Comparison of ENCODE assay signal across 35 cellular contexts in genomic region chr12:30959778-30960177, GRCh38. TPM values are rescaled to one million over a fixed set of nuclear protein-coding genes. Genes with fewer than 3 reads are reported as not detected.
"Had no signal": no experiment of that assay in that cellular context is flagged by ENCODE, and none has a peak within 500 bp of the region (broad histone marks: within the 10 kb centered on the region; RNA-seq: fewer than 3 reads in every experiment).

No MANE protein-coding gene starts in this region.

- H3K9me3 Mint-ChIP-seq: activated B cell treated with CpG ODN at 0.5 μM for 24 hours; activated CD4-positive, alpha-beta memory T cell treated with anti-CD3 and anti-CD28 coated beads for 36 hours; activated CD4-positive, alpha-beta T cell treated with anti-CD3 and anti-CD28 coated beads, Interleukin-2, amount 10 ng/mL, durations not matched to agents 24 days and 14 days; activated naive CD4-positive, alpha-beta T cell treated with anti-CD3 and anti-CD28 coated beads for 36 hours; activated naive CD4-positive, alpha-beta T cell treated with anti-CD3 and anti-CD28 coated beads, Interleukin-2, amount 50 U/mL, for 24 hours; activated naive CD8-positive, alpha-beta T cell treated with anti-CD3 and anti-CD28 coated beads for 36 hours; activated naive CD8-positive, alpha-beta T cell treated with anti-CD3 and anti-CD28 coated beads, Interleukin-2, amount 50 U/mL, for 24 hours; activated T-helper 1 cell treated with anti-CD3 and anti-CD28 coated beads, Interleukin-12 subunit alpha, Interleukin-12 subunit beta, Interleukin-2, Interleukin-4 antibody, amounts not matched to agents 30 ng/mL and 10 ng/mL and 1 ng/mL, durations not matched to agents 14 hours and 24 hours and 36 hours; activated T-helper 2 cell treated with anti-CD3 and anti-CD28 coated beads, Interferon-gamma antibody, Interleukin-2, Interleukin-4, amounts not matched to agents 10 μg/mL and 5 μg/mL and 100 μg/mL, durations not matched to agents 14 hours and 24 hours and 36 hours; dendritic cell treated with granulocyte-macrophage colony-stimulating factor and Interleukin-4, amounts not matched to agents 40 ng/mL and 50 ng/mL, for 4 days; endodermal cell; T-helper 2 cell treated with Interferon-gamma antibody and Interleukin-4, amounts not matched to agents 5 μg/mL and 100 μg/mL, for 36 hours had no signal

- H3K27ac Mint-ChIP-seq: activated B cell treated with CpG ODN at 0.5 μM for 24 hours; activated CD4-positive, alpha-beta memory T cell treated with anti-CD3 and anti-CD28 coated beads for 36 hours; activated CD4-positive, alpha-beta T cell treated with anti-CD3 and anti-CD28 coated beads for 36 hours; activated CD4-positive, alpha-beta T cell treated with anti-CD3 and anti-CD28 coated beads, Interleukin-2, amount 10 ng/mL, durations not matched to agents 24 days and 14 days; activated CD8-positive, alpha-beta memory T cell treated with anti-CD3 and anti-CD28 coated beads, Interleukin-2, amount 10 ng/mL, durations not matched to agents 7 days and 5 days; activated CD8-positive, alpha-beta T cell treated with anti-CD3 and anti-CD28 coated beads, Interleukin-2, amount 10 ng/mL, durations not matched to agents 7 days and 5 days; activated naive CD4-positive, alpha-beta T cell treated with anti-CD3 and anti-CD28 coated beads for 36 hours; activated naive CD4-positive, alpha-beta T cell treated with anti-CD3 and anti-CD28 coated beads, Interleukin-2, amount 50 U/mL, for 24 hours; activated naive CD8-positive, alpha-beta T cell treated with anti-CD3 and anti-CD28 coated beads for 36 hours; activated naive CD8-positive, alpha-beta T cell treated with anti-CD3 and anti-CD28 coated beads, Interleukin-2, amount 50 U/mL, for 24 hours; activated T-helper 1 cell treated with anti-CD3 and anti-CD28 coated beads, Interleukin-12 subunit alpha, Interleukin-12 subunit beta, Interleukin-2, Interleukin-4 antibody, amounts not matched to agents 30 ng/mL and 10 ng/mL and 1 ng/mL, durations not matched to agents 14 hours and 24 hours and 36 hours; activated T-helper 2 cell treated with anti-CD3 and anti-CD28 coated beads, Interferon-gamma antibody, Interleukin-2, Interleukin-4, amounts not matched to agents 10 μg/mL and 5 μg/mL and 100 μg/mL, durations not matched to agents 14 hours and 24 hours and 36 hours; dendritic cell treated with granulocyte-macrophage colony-stimulating factor and Interleukin-4, amounts not matched to agents 40 ng/mL and 50 ng/mL, for 4 days; endodermal cell; T-helper 17 cell; T-helper 2 cell treated with Interferon-gamma antibody and Interleukin-4, amounts not matched to agents 5 μg/mL and 100 μg/mL, for 36 hours had no signal

- H3K36me3 Mint-ChIP-seq: activated CD4-positive, alpha-beta memory T cell treated with anti-CD3 and anti-CD28 coated beads for 36 hours; activated CD8-positive, alpha-beta memory T cell treated with anti-CD3 and anti-CD28 coated beads, Interleukin-2, amount 10 ng/mL, durations not matched to agents 7 days and 5 days; activated naive CD4-positive, alpha-beta T cell treated with anti-CD3 and anti-CD28 coated beads, Interleukin-2, amount 50 U/mL, for 24 hours; activated naive CD8-positive, alpha-beta T cell treated with anti-CD3 and anti-CD28 coated beads for 36 hours had no signal

- H3K4me3 Mint-ChIP-seq: activated B cell treated with CpG ODN at 0.5 μM for 24 hours; activated CD4-positive, alpha-beta memory T cell treated with anti-CD3 and anti-CD28 coated beads for 36 hours; activated CD4-positive, alpha-beta T cell treated with anti-CD3 and anti-CD28 coated beads for 36 hours; activated CD4-positive, alpha-beta T cell treated with anti-CD3 and anti-CD28 coated beads, Interleukin-2, amount 10 ng/mL, durations not matched to agents 24 days and 14 days; activated CD8-positive, alpha-beta memory T cell treated with anti-CD3 and anti-CD28 coated beads, Interleukin-2, amount 10 ng/mL, durations not matched to agents 7 days and 5 days; activated CD8-positive, alpha-beta T cell treated with anti-CD3 and anti-CD28 coated beads, Interleukin-2, amount 10 ng/mL, durations not matched to agents 7 days and 5 days; activated naive CD4-positive, alpha-beta T cell treated with anti-CD3 and anti-CD28 coated beads for 36 hours; activated naive CD4-positive, alpha-beta T cell treated with anti-CD3 and anti-CD28 coated beads, Interleukin-2, amount 50 U/mL, for 24 hours; activated naive CD8-positive, alpha-beta T cell treated with anti-CD3 and anti-CD28 coated beads for 36 hours; activated naive CD8-positive, alpha-beta T cell treated with anti-CD3 and anti-CD28 coated beads, Interleukin-2, amount 50 U/mL, for 24 hours; activated T-helper 1 cell treated with anti-CD3 and anti-CD28 coated beads, Interleukin-12 subunit alpha, Interleukin-12 subunit beta, Interleukin-2, Interleukin-4 antibody, amounts not matched to agents 30 ng/mL and 10 ng/mL and 1 ng/mL, durations not matched to agents 14 hours and 24 hours and 36 hours; dendritic cell treated with granulocyte-macrophage colony-stimulating factor and Interleukin-4, amounts not matched to agents 40 ng/mL and 50 ng/mL, for 4 days; endodermal cell; T-helper 17 cell; T-helper 2 cell treated with Interferon-gamma antibody and Interleukin-4, amounts not matched to agents 5 μg/mL and 100 μg/mL, for 36 hours had no signal

- ATAC-seq: activated CD4-positive, alpha-beta T cell treated with anti-CD3 and anti-CD28 coated beads for 36 hours; activated CD4-positive, CD25-positive, alpha-beta regulatory T cell treated with anti-CD3 and anti-CD28 coated beads, Interleukin-2, amount 50 U/mL, for 24 hours; activated CD8-positive, alpha-beta memory T cell treated with anti-CD3 and anti-CD28 coated beads, Interleukin-2, amount 10 ng/mL, durations not matched to agents 7 days and 5 days; activated CD8-positive, alpha-beta T cell treated with anti-CD3 and anti-CD28 coated beads, Interleukin-2, amount 10 ng/mL, durations not matched to agents 7 days and 5 days; activated naive CD8-positive, alpha-beta T cell treated with anti-CD3 and anti-CD28 coated beads, Interleukin-2, amount 50 U/mL, for 24 hours; body of pancreas; esophagus mucosa; T-helper 17 cell had no signal

- DNase-seq: activated B cell treated with CpG ODN at 0.5 μM for 24 hours; activated CD4-positive, alpha-beta memory T cell treated with anti-CD3 and anti-CD28 coated beads for 36 hours; activated CD4-positive, alpha-beta T cell treated with anti-CD3 and anti-CD28 coated beads for 36 hours; activated CD4-positive, alpha-beta T cell treated with anti-CD3 and anti-CD28 coated beads, Interleukin-2, amount 10 ng/mL, durations not matched to agents 24 days and 14 days; activated CD8-positive, alpha-beta memory T cell treated with anti-CD3 and anti-CD28 coated beads, Interleukin-2, amount 10 ng/mL, durations not matched to agents 7 days and 5 days; activated CD8-positive, alpha-beta memory T cell treated with anti-CD3 and anti-CD28 coated beads, Interleukin-2, amount 50 U/mL, for 4 hours; activated CD8-positive, alpha-beta T cell treated with anti-CD3 and anti-CD28 coated beads, Interleukin-2, amount 10 ng/mL, durations not matched to agents 7 days and 5 days; activated effector memory CD4-positive, alpha-beta T cell treated with anti-CD3 and anti-CD28 coated beads, Interleukin-2, amount 50 U/mL, for 16 hours; activated naive CD4-positive, alpha-beta T cell treated with anti-CD3 and anti-CD28 coated beads for 36 hours; activated naive CD8-positive, alpha-beta T cell treated with anti-CD3 and anti-CD28 coated beads for 36 hours; activated naive CD8-positive, alpha-beta T cell treated with anti-CD3 and anti-CD28 coated beads, Interleukin-2, amount 50 U/mL, for 24 hours; activated T-cell treated with anti-CD3 and anti-CD28 coated beads, Interleukin-2, amount 50 U/mL, for 1 hour; activated T-cell treated with anti-CD3 and anti-CD28 coated beads, Interleukin-2, amount 50 U/mL, for 48 hours; adrenal gland; amygdala; body of pancreas; central memory CD4-positive, alpha-beta T cell; cerebellar nuclear complex; dorsolateral prefrontal cortex; effector memory CD4-positive, alpha-beta T cell; endodermal cell; foreskin fibroblast; head of caudate nucleus; T-helper 1 cell; T-helper 17 cell; T1000; WERI-Rb-1 had no signal

- H3K4me1 Mint-ChIP-seq: activated B cell treated with CpG ODN at 0.5 μM for 24 hours; activated CD4-positive, alpha-beta T cell treated with anti-CD3 and anti-CD28 coated beads for 36 hours; activated CD4-positive, alpha-beta T cell treated with anti-CD3 and anti-CD28 coated beads, Interleukin-2, amount 10 ng/mL, durations not matched to agents 24 days and 14 days; activated CD8-positive, alpha-beta memory T cell treated with anti-CD3 and anti-CD28 coated beads, Interleukin-2, amount 10 ng/mL, durations not matched to agents 7 days and 5 days; activated naive CD4-positive, alpha-beta T cell treated with anti-CD3 and anti-CD28 coated beads, Interleukin-2, amount 50 U/mL, for 24 hours; activated naive CD8-positive, alpha-beta T cell treated with anti-CD3 and anti-CD28 coated beads for 36 hours; activated naive CD8-positive, alpha-beta T cell treated with anti-CD3 and anti-CD28 coated beads, Interleukin-2, amount 50 U/mL, for 24 hours; endodermal cell had no signal

- H3K27me3 Mint-ChIP-seq: activated CD4-positive, alpha-beta T cell treated with anti-CD3 and anti-CD28 coated beads, Interleukin-2, amount 10 ng/mL, durations not matched to agents 24 days and 14 days; activated naive CD4-positive, alpha-beta T cell treated with anti-CD3 and anti-CD28 coated beads, Interleukin-2, amount 50 U/mL, for 24 hours; activated naive CD8-positive, alpha-beta T cell treated with anti-CD3 and anti-CD28 coated beads for 36 hours; dendritic cell treated with granulocyte-macrophage colony-stimulating factor and Interleukin-4, amounts not matched to agents 40 ng/mL and 50 ng/mL, for 4 days had no signal

RNA-seq across cellular contexts. Expression of gene TSPAN11, which starts 33.2 kb away (rescaled TPM):
- total RNA-seq: activated B cell treated with CpG ODN at 0.5 μM for 24 hours; activated CD4-positive, alpha-beta memory T cell treated with anti-CD3 and anti-CD28 coated beads for 36 hours; activated CD4-positive, alpha-beta T cell treated with anti-CD3 and anti-CD28 coated beads for 36 hours; activated CD4-positive, alpha-beta T cell treated with anti-CD3 and anti-CD28 coated beads, Interleukin-2, amount 10 ng/mL, durations not matched to agents 24 days and 14 days; activated CD8-positive, alpha-beta memory T cell treated with anti-CD3 and anti-CD28 coated beads for 36 hours; activated CD8-positive, alpha-beta memory T cell treated with anti-CD3 and anti-CD28 coated beads, Interleukin-2, amount 10 ng/mL, durations not matched to agents 7 days and 5 days; activated CD8-positive, alpha-beta T cell treated with anti-CD3 and anti-CD28 coated beads, Interleukin-2, amount 10 ng/mL, durations not matched to agents 7 days and 5 days; activated naive CD4-positive, alpha-beta T cell treated with anti-CD3 and anti-CD28 coated beads for 36 hours; activated naive CD8-positive, alpha-beta T cell treated with anti-CD3 and anti-CD28 coated beads for 36 hours; activated T-helper 1 cell treated with anti-CD3 and anti-CD28 coated beads, Interleukin-12 subunit alpha, Interleukin-12 subunit beta, Interleukin-2, Interleukin-4 antibody, amounts not matched to agents 30 ng/mL and 10 ng/mL and 1 ng/mL, durations not matched to agents 14 hours and 24 hours and 36 hours; activated T-helper 2 cell treated with anti-CD3 and anti-CD28 coated beads, Interferon-gamma antibody, Interleukin-2, Interleukin-4, amounts not matched to agents 10 μg/mL and 5 μg/mL and 100 μg/mL, durations not matched to agents 14 hours and 24 hours and 36 hours; T-helper 17 cell had no signal
